Comparison of ENCODE assay signal across 8 cellular contexts in genomic region chr12:124764870-124765570, GRCh38.
A peak's percentile ranks its signal among the peaks of the same experiment; 100 is the strongest.
DNase-seq lines count a peak whose midpoint lies in the region; ATAC-seq and TF ChIP-seq lines count a peak whose summit lies in the region.

No MANE protein-coding gene starts in this region.

- no peaks in the 10 kb centered on the region for H4K20me1 ChIP-seq in osteoblast (ENCODE audit: insufficient read depth, low read length)

- H3K36me3 ChIP-seq in BJ (ENCODE audit: control insufficient read depth, insufficient read depth, low read length), result no peaks in the 10 kb centered on the region
- no peaks in the 10 kb centered on the region for H3K36me3 ChIP-seq in osteoblast (ENCODE audit: insufficient read depth, low read length)

- ATAC-seq in GM21367 (IDR thresholded peaks at IDR 0.05; ENCODE audit: unreplicated experiment) (no peak), GM21423 (IDR thresholded peaks at IDR 0.05; ENCODE audit: unreplicated experiment) (no peak), HG03280 (IDR thresholded peaks at IDR 0.05; ENCODE audit: unreplicated experiment) (no peak)

- CTCF ChIA-PET in BJ (lab: Yijun Ruan, JAX), result interaction anchor here (0.6 to 4.4 kb wide), 44 partner anchors 9 to 729 kb away, joined by 3 to 29 read pairs (median 4); partner anchors contain the start of gene NCOR2

- POLR2A ChIA-PET in BJ (lab: Charles Lee), result interaction anchor here (1.3 kb wide), 1 partner anchor 372 kb away, joined by 3 read pairs; no protein-coding TSS in a partner anchor

- peak; percentile 97 for DNase-seq in BJ (ENCODE audit: low read depth)
- peak; percentile 100 for DNase-seq in RPMI7951 (ENCODE audit: low read depth)
- peak; percentile 100 for DNase-seq in fibroblast of peridontal ligament (ENCODE audit: extremely low read depth)
- peak; percentile 82 for DNase-seq in osteoblast (ENCODE audit: insufficient read length, low spot score, missing footprints)
- no peak for DNase-seq in stimulated activated CD4-positive, alpha-beta T cell treated with anti-CD3 and anti-CD28 coated beads, Interleukin-4, amount 100 ng/mL, for 1 hour

- H3K4me1 ChIP-seq in osteoblast (ENCODE audit: insufficient read depth, low read length), result peaks cover 21% of the 10 kb centered on the region

- no peak overlapping the region for H3K4me2 ChIP-seq in osteoblast (ENCODE audit: insufficient read depth, low read length)

- H3K9me3 ChIP-seq in osteoblast (ENCODE audit: low read depth, low read length), result peaks cover 7% of the 10 kb centered on the region

- H3K79me2 ChIP-seq in osteoblast (ENCODE audit: insufficient read depth, low read length), result no peaks in the 10 kb centered on the region

- peak overlapping the region; percentile 55 for H3K27ac ChIP-seq in osteoblast (ENCODE audit: low read depth, low read length)

- no peak overlapping the region for H3K4me3 ChIP-seq in BJ (ENCODE audit: low read depth, low read length)
- no peak overlapping the region for H3K4me3 ChIP-seq in osteoblast (ENCODE audit: insufficient read depth, low read length)

- no peak overlapping the region for H2AFZ ChIP-seq in osteoblast (ENCODE audit: low read length)

- TF ChIP-seq CTCF in BJ (IDR thresholded peaks at IDR 0.05; ENCODE audit: insufficient read depth, low read depth, low read length) (no peak), osteoblast (IDR thresholded peaks at IDR 0.05; ENCODE audit: extremely low read depth, low read depth, low read length) (no peak)

- peaks cover 2% of the 10 kb centered on the region; the same call in 1 of the 2 replicates for H3K27me3 ChIP-seq in BJ (ENCODE audit: control insufficient read depth, insufficient read depth, low read length)
- H3K27me3 ChIP-seq in osteoblast (ENCODE audit: insufficient read depth, low read length), result peaks cover 3% of the 10 kb centered on the region
